In genomic region chr18:37135177-37135576, GRCh38 we compare ENCODE assay signal across 26 cellular contexts.
DNase-seq lines count a peak whose midpoint lies in the region; ATAC-seq, FAIRE-seq and TF ChIP-seq lines count a peak whose summit lies in the region.
"Had no signal": no experiment of that assay in that cellular context is flagged by ENCODE, and none has a peak within 500 bp of the region (broad histone marks: within the 10 kb centered on the region; RNA-seq: fewer than 3 reads in every experiment).

No MANE protein-coding gene starts in this region.

- no TSS peak for BruUV-seq in GM12878 (replicated peaks; lab: Mats Ljungman, UMichigan)

- no peak for TF ChIP-seq EP300 in GM12878 (IDR thresholded peaks at IDR 0.05; ENCODE audit: borderline replicate concordance in 1 of 2, control insufficient read depth in 1 of 2, low read depth in 2 of 2, low read length in 2 of 2)

- DNase-seq in D721Med (ENCODE audit: insufficient read length, low spot score): no peak
- DNase-seq in NCI-H526 (lab: John Stamatoyannopoulos, UW): peak; percentile 12 to 62
- no peak for DNase-seq in GM12878 (ENCODE audit: low read depth, low spot score)
- DNase-seq in dedifferentiated amniotic fluid mesenchymal stem cell (ENCODE audit: extremely low spot score): no peak
- DNase-seq in head of caudate nucleus: no peak
- no peak for DNase-seq in activated CD8-positive, alpha-beta memory T cell treated with anti-CD3 and anti-CD28 coated beads, Interleukin-2, amount 50 U/mL, for 48 hours
- DNase-seq: AML-193; Caco-2; Calu3; CD4-positive, alpha-beta T cell; CD8-positive, alpha-beta T cell; DMS 273 treated with DMSO at 0.1 percent for 48 hours; DMS153; DMS53; DMS79; DND-41; EL; GDM1 had no signal

- SMC1A ChIA-PET in GM12878 (lab: Charles Lee; ENCODE audit: uncharacterized antibody, unreplicated experiment): no interaction called here

- H4K20me1 ChIP-seq in GM12878 (ENCODE audit: control insufficient read depth, insufficient read depth): no peaks in the 10 kb centered on the region
- H4K20me1 ChIP-seq: BLaER1 treated with 17β-estradiol and CSF1 and Interleukin-3, amounts not matched to agents 10 nM and 100 nM had no signal

- FAIRE-seq in D721Med (lab: Jason Lieb, UNC) (peak; percentile 66), GM12878 (lab: Jason Lieb, UNC) (peak; percentile 44)
- FAIRE-seq: A549, GM12892, GM18507 had no signal

- peaks cover 2% of the 10 kb centered on the region; the same call in 1 of the 3 replicates for H3K9me3 ChIP-seq in GM12878 (replicated peaks; ENCODE audit: control insufficient read depth, insufficient read depth, low read length)
- H3K9me3 ChIP-seq: A549, Caco-2 had no signal

- ATAC-seq in GM19324 (IDR thresholded peaks at IDR 0.05; ENCODE audit: low FRiP score, unreplicated experiment) (peak; percentile 74), GM12878 (peak; percentile 41), GM18519 (IDR thresholded peaks at IDR 0.05; ENCODE audit: low FRiP score, unreplicated experiment) (no peak)
- ATAC-seq: A549; CD8-positive, alpha-beta T cell had no signal

- H3K4me3 ChIP-seq in GM12878: no peak overlapping the region
- H3K4me3 ChIP-seq: A549; BLaER1 treated with 17β-estradiol and CSF1 and Interleukin-3, amounts not matched to agents 10 nM and 100 nM had no signal

- TF ChIP-seq CTCF in D721Med (IDR thresholded peaks at IDR 0.05; ENCODE audit: insufficient read depth, missing control alignments): no peak
- TF ChIP-seq CTCF in GM12878 (IDR thresholded peaks at IDR 0.05 in 2 of 3, conservative IDR thresholded peaks at IDR 0.05 in 1 of 3; ENCODE audit: control insufficient read depth in 2 of 3, extremely low read depth in 1 of 3, insufficient read depth in 1 of 3, low read depth in 3 of 3, low read length in 3 of 3): no peak

- intact Hi-C loops in GM12878 (cut with micrococcal nuclease; ENCODE audit: unreplicated experiment): no loop called here
- intact Hi-C loops in head of caudate nucleus (cut with DNase I): no loop called here

- H3K4me2 ChIP-seq in GM12878 (ENCODE audit: control insufficient read depth, insufficient read depth): no peak overlapping the region
- H3K4me2 ChIP-seq: A549; BLaER1 treated with 17β-estradiol and CSF1 and Interleukin-3, amounts not matched to agents 10 nM and 100 nM had no signal

- no peaks in the 10 kb centered on the region for H3K4me1 ChIP-seq in GM12878 (ENCODE audit: control insufficient read depth, insufficient read depth, low read length)
- H3K4me1 ChIP-seq: A549; BLaER1 treated with 17β-estradiol and CSF1 and Interleukin-3, amounts not matched to agents 10 nM and 100 nM; Caco-2 had no signal

- CTCF ChIA-PET in GM12878 (lab: Yijun Ruan, JAX): no interaction called here

- RAD21 ChIA-PET in GM12878 (lab: Charles Lee; ENCODE audit: unreplicated experiment): no interaction called here

- H3K9ac ChIP-seq in GM12878 (ENCODE audit: control insufficient read depth, insufficient read depth, low read length): no peak overlapping the region
- H3K9ac ChIP-seq: BLaER1 treated with 17β-estradiol and CSF1 and Interleukin-3, amounts not matched to agents 10 nM and 100 nM had no signal

- 0% methylated on average over 4 of the region's 4 CpGs for WGBS in GM12878 (ENCODE audit: insufficient coverage, insufficient replicate concordance, low lambda C conversion rate, missing lambda C conversion rate)

- no peaks in the 10 kb centered on the region for H3K79me2 ChIP-seq in GM12878 (ENCODE audit: control insufficient read depth, insufficient read depth, low read length)

- H2AFZ ChIP-seq in GM12878 (ENCODE audit: control insufficient read depth, low read depth, low read length): no peak overlapping the region

- TF ChIP-seq RAD21 in GM12878 (IDR thresholded peaks at IDR 0.05; ENCODE audit: insufficient read depth, low read depth, low read length): no peak

- POLR2A ChIA-PET in GM12878 (lab: Charles Lee): no interaction called here

- TF ChIP-seq POLR2A in GM12878 (IDR thresholded peaks at IDR 0.05; ENCODE audit: low read depth, low read length): no peak

- in situ Hi-C loops in GM12878 (cut with MboI): no loop called here

- H3K36me3 ChIP-seq in GM12878 (ENCODE audit: control insufficient read depth in 2 of 2, insufficient read depth in 2 of 2, low read length in 1 of 2): no peaks in the 10 kb centered on the region

- no peak overlapping the region for H3K27ac ChIP-seq in GM12878 (ENCODE audit: control insufficient read depth, insufficient read depth)
- H3K27ac ChIP-seq: 22Rv1; A549; BLaER1 treated with 17β-estradiol and CSF1 and Interleukin-3, amounts not matched to agents 10 nM and 100 nM; C4-2B had no signal

- no peaks in the 10 kb centered on the region for H3K27me3 ChIP-seq in GM12878 (replicated peaks in 1 of 2; ENCODE audit: control insufficient read depth in 2 of 2, insufficient read depth in 2 of 2, low read length in 1 of 2)
- H3K27me3 ChIP-seq: BLaER1 treated with 17β-estradiol and CSF1 and Interleukin-3, amounts not matched to agents 10 nM and 100 nM had no signal

TF ChIP-seq in GM12878, 131 proteins besides CTCF, POLR2A, EP300 and RAD21:
- TF ChIP-seq PAX8 (IDR thresholded peaks at IDR 0.05) (no peak), SPI1 (IDR thresholded peaks at IDR 0.05; ENCODE audit: borderline replicate concordance, insufficient read depth, low read depth, low read length) (no peak; the same call in 1 of the 2 replicates), SRF (IDR thresholded peaks at IDR 0.05; ENCODE audit: low read depth in 2 of 2, low read length in 2 of 2) (no peak), SMAD1 (IDR thresholded peaks at IDR 0.05; ENCODE audit: low read depth, partially characterized antibody) (no peak), SMAD5 (IDR thresholded peaks at IDR 0.05; ENCODE audit: low read depth) (no peak), ZBED1 (IDR thresholded peaks at IDR 0.05; ENCODE audit: borderline replicate concordance) (no peak), JUNB (IDR thresholded peaks at IDR 0.05) (no peak), POLR2AphosphoS5 (IDR thresholded peaks at IDR 0.05; ENCODE audit: low read length) (no peak), STAT3 (IDR thresholded peaks at IDR 0.05; ENCODE audit: low read depth, low read length) (no peak), CEBPZ (IDR thresholded peaks at IDR 0.05; ENCODE audit: low read depth, low read length) (no peak), HCFC1 (IDR thresholded peaks at IDR 0.05; ENCODE audit: low read length) (no peak), GABPA (IDR thresholded peaks at IDR 0.05; ENCODE audit: low read depth) (no peak), CREM (IDR thresholded peaks at IDR 0.05; ENCODE audit: low read depth) (no peak), CHD1 (IDR thresholded peaks at IDR 0.05; ENCODE audit: low read depth, low read length) (no peak), ZNF687 (IDR thresholded peaks at IDR 0.05) (no peak), ESRRA (IDR thresholded peaks at IDR 0.05; ENCODE audit: low read length) (no peak)

Comparison
In these comparisons a context has a peak if more than half of its experiments do, and no peak if none do; other contexts are left out.
1. DNase-seq: peak in NCI-H526 (2 of 2); none in D721Med (single experiment), GM12878 (single experiment), dedifferentiated amniotic fluid mesenchymal stem cell (single experiment), head of caudate nucleus (0 of 42) and activated CD8-positive, alpha-beta memory T cell treated with anti-CD3 and anti-CD28 coated beads, Interleukin-2, amount 50 U/mL, for 48 hours (single experiment).